ENCODE assay signal across 37 cellular contexts in the genomic region with DNA sequence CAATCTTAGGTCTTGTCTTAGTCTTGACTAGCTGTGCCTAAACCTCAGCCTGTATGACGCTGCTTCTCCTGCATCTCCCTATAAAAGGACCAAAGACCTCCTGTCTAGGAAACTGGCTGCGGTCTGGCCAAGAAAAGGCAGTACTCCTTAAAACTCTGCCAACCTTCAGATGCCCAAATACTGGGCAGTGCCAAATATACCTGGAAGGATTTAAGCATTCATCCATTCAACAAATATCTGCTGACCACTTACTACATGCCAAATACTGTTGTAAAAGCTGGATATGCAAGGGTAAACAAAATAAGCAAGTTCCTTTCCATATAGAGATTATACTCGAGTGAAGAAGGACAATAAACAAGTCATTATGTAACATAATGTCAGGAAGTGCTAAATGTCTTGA.
"Had no signal": no experiment of that assay in that cellular context is flagged by ENCODE, and none has a peak within 500 bp of the region (broad histone marks: within the 10 kb centered on the region; RNA-seq: fewer than 3 reads in every experiment).

No MANE protein-coding gene starts in this region.

- H3K4me1 ChIP-seq: ascending aorta had no signal

- H3K4me2 ChIP-seq: PC-9 had no signal

- H3K27ac ChIP-seq: ascending aorta, cardiac muscle cell, PC-9, RWPE1, WERI-Rb-1 had no signal

- H3K9me3 ChIP-seq: ascending aorta, MG63 had no signal

- H3K4me3 Mint-ChIP-seq: activated CD4-positive, alpha-beta memory T cell treated with anti-CD3 and anti-CD28 coated beads, Interleukin-2, amount 10 ng/mL, durations not matched to agents 7 days and 5 days; activated CD8-positive, alpha-beta memory T cell treated with anti-CD3 and anti-CD28 coated beads, Interleukin-2, amount 10 ng/mL, durations not matched to agents 7 days and 5 days; activated naive CD4-positive, alpha-beta T cell treated with anti-CD3 and anti-CD28 coated beads, Interleukin-2, amount 10 ng/mL, durations not matched to agents 7 days and 5 days; activated naive CD8-positive, alpha-beta T cell treated with anti-CD3 and anti-CD28 coated beads, Interleukin-2, amount 10 ng/mL, durations not matched to agents 7 days and 5 days; T-cell had no signal

- H3K27me3 ChIP-seq: ascending aorta, cardiac muscle cell, MG63 had no signal

- H3K36me3 ChIP-seq: ascending aorta, cardiac muscle cell, MG63, WERI-Rb-1 had no signal

- DNase-seq: activated CD4-positive, alpha-beta memory T cell treated with anti-CD3 and anti-CD28 coated beads, Interleukin-2, amount 10 ng/mL, durations not matched to agents 7 days and 5 days; activated CD4-positive, alpha-beta T cell treated with anti-CD3 and anti-CD28 coated beads for 1 hour; activated CD4-positive, alpha-beta T cell treated with anti-CD3 and anti-CD28 coated beads for 48 hours; activated CD4-positive, CD25-positive, alpha-beta regulatory T cell; activated CD8-positive, alpha-beta memory T cell treated with anti-CD3 and anti-CD28 coated beads for 24 hours; activated CD8-positive, alpha-beta memory T cell treated with anti-CD3 and anti-CD28 coated beads, Interleukin-2, amount 10 ng/mL, durations not matched to agents 7 days and 5 days; activated CD8-positive, alpha-beta memory T cell treated with anti-CD3 and anti-CD28 coated beads, Interleukin-2, amount 50 U/mL, for 48 hours; activated effector memory CD4-positive, alpha-beta T cell treated with Interleukin-2 at 50 U/mL for 16 hours; activated naive CD4-positive, alpha-beta T cell treated with anti-CD3 and anti-CD28 coated beads, Interleukin-2, amount 10 ng/mL, durations not matched to agents 7 days and 5 days; activated naive CD8-positive, alpha-beta T cell treated with anti-CD3 and anti-CD28 coated beads, Interleukin-2, amount 10 ng/mL, durations not matched to agents 7 days and 5 days; activated T-cell treated with anti-CD3 and anti-CD28 coated beads, Interleukin-2, amount 50 U/mL, for 48 hours; amygdala; Karpas-422; KBM-7; MG63; NCI-H1092 treated with DMSO at 0.1 percent for 48 hours; NCI-H1417; NCI-H146; NCI-H187; NCI-H2029 treated with DMSO at 0.1 percent for 48 hours; NCI-H2107; NCI-H2171; NCI-H510A; NCI-H526; NCI-H748 treated with DMSO at 0.1 percent for 48 hours; NK-92 treated with Interleukin-12 subunit alpha and Interleukin-12 subunit beta, amount 100 ng/mL, for 24 hours; PC-9; SIG-M5; T-cell; T-helper 2 cell; T-helper 9 cell; WERI-Rb-1 had no signal

- H2AFZ ChIP-seq: PC-9 had no signal

- H3K4me1 Mint-ChIP-seq: activated CD4-positive, alpha-beta memory T cell treated with anti-CD3 and anti-CD28 coated beads, Interleukin-2, amount 10 ng/mL, durations not matched to agents 7 days and 5 days; activated CD8-positive, alpha-beta memory T cell treated with anti-CD3 and anti-CD28 coated beads, Interleukin-2, amount 10 ng/mL, durations not matched to agents 7 days and 5 days; activated naive CD4-positive, alpha-beta T cell treated with anti-CD3 and anti-CD28 coated beads, Interleukin-2, amount 10 ng/mL, durations not matched to agents 7 days and 5 days; activated naive CD8-positive, alpha-beta T cell treated with anti-CD3 and anti-CD28 coated beads, Interleukin-2, amount 10 ng/mL, durations not matched to agents 7 days and 5 days had no signal

- ATAC-seq: activated CD8-positive, alpha-beta memory T cell treated with anti-CD3 and anti-CD28 coated beads, Interleukin-2, amount 10 ng/mL, durations not matched to agents 7 days and 5 days; Right ventricle myocardium inferior; SK-N-SH treated with all-trans-retinoic acid at 6 μM for 48 hours; T-cell had no signal

- H3K4me3 ChIP-seq: ascending aorta, cardiac muscle cell, MG63, PC-9 had no signal

- H3K27ac Mint-ChIP-seq: activated CD4-positive, alpha-beta memory T cell treated with anti-CD3 and anti-CD28 coated beads, Interleukin-2, amount 10 ng/mL, durations not matched to agents 7 days and 5 days; activated CD8-positive, alpha-beta memory T cell treated with anti-CD3 and anti-CD28 coated beads, Interleukin-2, amount 10 ng/mL, durations not matched to agents 7 days and 5 days; activated naive CD4-positive, alpha-beta T cell treated with anti-CD3 and anti-CD28 coated beads, Interleukin-2, amount 10 ng/mL, durations not matched to agents 7 days and 5 days; activated naive CD8-positive, alpha-beta T cell treated with anti-CD3 and anti-CD28 coated beads, Interleukin-2, amount 10 ng/mL, durations not matched to agents 7 days and 5 days; T-cell had no signal

- H3K9me3 Mint-ChIP-seq: activated CD4-positive, alpha-beta memory T cell treated with anti-CD3 and anti-CD28 coated beads, Interleukin-2, amount 10 ng/mL, durations not matched to agents 7 days and 5 days; activated naive CD4-positive, alpha-beta T cell treated with anti-CD3 and anti-CD28 coated beads, Interleukin-2, amount 10 ng/mL, durations not matched to agents 7 days and 5 days; T-cell had no signal

- H3K27me3 Mint-ChIP-seq: activated CD4-positive, alpha-beta memory T cell treated with anti-CD3 and anti-CD28 coated beads, Interleukin-2, amount 10 ng/mL, durations not matched to agents 7 days and 5 days; activated CD8-positive, alpha-beta memory T cell treated with anti-CD3 and anti-CD28 coated beads, Interleukin-2, amount 10 ng/mL, durations not matched to agents 7 days and 5 days; activated naive CD4-positive, alpha-beta T cell treated with anti-CD3 and anti-CD28 coated beads, Interleukin-2, amount 10 ng/mL, durations not matched to agents 7 days and 5 days; activated naive CD8-positive, alpha-beta T cell treated with anti-CD3 and anti-CD28 coated beads, Interleukin-2, amount 10 ng/mL, durations not matched to agents 7 days and 5 days; T-cell had no signal
